Comparison of ENCODE assay signal across 28 cellular contexts in genomic region chr21:34639250-34639649, GRCh38. TPM values are rescaled to one million over a fixed set of nuclear protein-coding genes. Genes with fewer than 3 reads are reported as not detected.
"Had no signal": no experiment of that assay in that cellular context is flagged by ENCODE, and none has a peak within 500 bp of the region (broad histone marks: within the 10 kb centered on the region; RNA-seq: fewer than 3 reads in every experiment).

No MANE protein-coding gene starts in this region.

- H3K4me3 ChIP-seq: body of pancreas, cardiac muscle cell, coronary artery, dorsolateral prefrontal cortex, gastrocnemius medialis, mucosa of descending colon, right atrium auricular region, tibial nerve had no signal

- H3K4me1 ChIP-seq: body of pancreas, gastrocnemius medialis, lower lobe of right lung, right atrium auricular region had no signal

- H3K9me3 ChIP-seq: body of pancreas, gastrocnemius medialis, left lung, lower lobe of right lung, mucosa of descending colon, right atrium auricular region, tibial nerve had no signal

- H3K27me3 Mint-ChIP-seq: activated CD8-positive, alpha-beta T cell treated with anti-CD3 and anti-CD28 coated beads for 36 hours had no signal

- H3K36me3 ChIP-seq: cardiac muscle cell, gastrocnemius medialis, left lung, lower lobe of right lung, right atrium auricular region, tibial nerve, WERI-Rb-1 had no signal

- H3K27me3 ChIP-seq: body of pancreas, left lung, right atrium auricular region had no signal

- H3K9me3 Mint-ChIP-seq: activated CD8-positive, alpha-beta T cell treated with anti-CD3 and anti-CD28 coated beads for 36 hours; effector memory CD8-positive, alpha-beta T cell; T-cell had no signal

- DNase-seq: activated CD4-positive, alpha-beta T cell treated with anti-CD3 and anti-CD28 coated beads, Interleukin-2, amount 10 ng/mL, durations not matched to agents 7 days and 5 days; activated effector memory CD4-positive, alpha-beta T cell treated with anti-CD3 and anti-CD28 coated beads, Interleukin-2, amount 50 U/mL, for 16 hours; activated naive CD4-positive, alpha-beta T cell treated with anti-CD3 and anti-CD28 coated beads, Interleukin-2, amount 50 U/mL, for 16 hours; activated T-cell treated with anti-CD3 and anti-CD28 coated beads for 4 hours; activated T-cell treated with anti-CD3 and anti-CD28 coated beads, Interleukin-2, amount 50 U/mL, for 72 hours; anterior cingulate cortex; body of pancreas; dorsolateral prefrontal cortex; effector memory CD8-positive, alpha-beta T cell; erythroblast; gastrocnemius medialis; glutamatergic neuron; left lung; lower lobe of right lung; mucosa of descending colon; stimulated activated CD4-positive, alpha-beta T cell treated with anti-CD3 and anti-CD28 coated beads, Interleukin-15, amount 100 ng/mL, for 24 hours; stimulated activated CD4-positive, alpha-beta T cell treated with anti-CD3 and anti-CD28 coated beads, Interleukin-2, amount 100 ng/mL, for 24 hours; stimulated activated naive CD4-positive, alpha-beta T cell; T-cell; T1000; WERI-Rb-1 had no signal

- H3K36me3 Mint-ChIP-seq: T-cell had no signal

- ATAC-seq: body of pancreas, gastrocnemius medialis, left lung, lower lobe of right lung, mucosa of descending colon, T-cell had no signal

- H3K27ac ChIP-seq: body of pancreas, cardiac muscle cell, coronary artery, dorsolateral prefrontal cortex, gastrocnemius medialis, left lung, lower lobe of right lung, right atrium auricular region, tibial nerve, WERI-Rb-1 had no signal

RNA-seq across cellular contexts. Expression of gene CLIC6, which starts 29.5 kb away (rescaled TPM):
- total RNA-seq: activated CD4-positive, alpha-beta T cell treated with anti-CD3 and anti-CD28 coated beads, Interleukin-2, amount 10 ng/mL, durations not matched to agents 7 days and 5 days; cardiac muscle cell; myocyte; pulmonary artery endothelial cell had no signal
- polyA plus RNA-seq: cardiac muscle cell had no signal
